15 cellular contexts compared by ENCODE assay signal in genomic region chr16:27399969-27400368, GRCh38. TPM values are rescaled to one million over a fixed set of nuclear protein-coding genes. Genes with fewer than 3 reads are reported as not detected.
DNase-seq lines count a peak whose midpoint lies in the region; ATAC-seq and TF ChIP-seq lines count a peak whose summit lies in the region.
"Had no signal": no experiment of that assay in that cellular context is flagged by ENCODE, and none has a peak within 500 bp of the region (broad histone marks: within the 10 kb centered on the region; RNA-seq: fewer than 3 reads in every experiment).

No MANE protein-coding gene starts in this region.

- H3K36me3 ChIP-seq in CD4-positive, CD25-positive, alpha-beta regulatory T cell (ENCODE audit: control insufficient read depth, insufficient read depth, low read length), result no peaks in the 10 kb centered on the region
- H3K36me3 ChIP-seq in HEK293 (ENCODE audit: control insufficient read depth in 2 of 2, insufficient read depth in 1 of 2, low read length in 2 of 2) (no peaks in the 10 kb centered on the region), skeletal muscle satellite cell (ENCODE audit: insufficient read depth, low read length) (no peaks in the 10 kb centered on the region), spleen (no peaks in the 10 kb centered on the region)

- peak overlapping the region in 2 of 3 donors; percentile 60 to 100 for H3K27ac Mint-ChIP-seq in CD4-positive, CD25-positive, alpha-beta regulatory T cell
- H3K27ac Mint-ChIP-seq in chondrocyte (ENCODE audit: unreplicated experiment), result peak overlapping the region; percentile 2
- no peak overlapping the region for H3K27ac Mint-ChIP-seq in activated T-helper 2 cell treated with anti-CD3 and anti-CD28 coated beads, Interferon-gamma antibody, Interleukin-2, Interleukin-4, amounts not matched to agents 10 μg/mL and 5 μg/mL and 100 μg/mL, durations not matched to agents 14 hours and 24 hours and 36 hours

- POLR2A ChIA-PET in HEK293 (lab: Yijun Ruan, JAX), result no interaction called here

- H3K9me3 ChIP-seq in CD4-positive, CD25-positive, alpha-beta regulatory T cell (ENCODE audit: control insufficient read depth in 2 of 2, low read length in 2 of 2), result no peaks in the 10 kb centered on the region
- H3K9me3 ChIP-seq in HEK293 (ENCODE audit: control insufficient read depth, insufficient read depth, low read depth, low read length) (no peaks in the 10 kb centered on the region), skeletal muscle satellite cell (replicated peaks; ENCODE audit: low read length) (no peaks in the 10 kb centered on the region), spleen (peaks cover 0 to 25% (median 10%) of the 10 kb centered on the region in 8 donors)

- H3K27me3 ChIP-seq in CD4-positive, CD25-positive, alpha-beta regulatory T cell (ENCODE audit: control insufficient read depth, insufficient read depth, low read length), result no peaks in the 10 kb centered on the region
- H3K27me3 ChIP-seq in skeletal muscle satellite cell (ENCODE audit: control insufficient read depth, insufficient read depth, low read length), result no peaks in the 10 kb centered on the region
- peaks cover 0 to 14% (median 0%) of the 10 kb centered on the region in 7 donors for H3K27me3 ChIP-seq in spleen (replicated peaks in 1 of 7)

- peaks cover 0 to 6% (median 2%) of the 10 kb centered on the region in 7 donors for H3K9me3 Mint-ChIP-seq in CD4-positive, CD25-positive, alpha-beta regulatory T cell
- peaks cover 15% of the 10 kb centered on the region for H3K9me3 Mint-ChIP-seq in chondrocyte (ENCODE audit: low read depth)
- peaks cover 12% of the 10 kb centered on the region for H3K9me3 Mint-ChIP-seq in activated T-helper 2 cell treated with anti-CD3 and anti-CD28 coated beads, Interferon-gamma antibody, Interleukin-2, Interleukin-4, amounts not matched to agents 10 μg/mL and 5 μg/mL and 100 μg/mL, durations not matched to agents 14 hours and 24 hours and 36 hours

- no peak for DNase-seq in CD4-positive, CD25-positive, alpha-beta regulatory T cell
- DNase-seq in chondrocyte (ENCODE audit: low spot score), result no peak
- DNase-seq in activated T-helper 2 cell treated with anti-CD3 and anti-CD28 coated beads, Interferon-gamma antibody, Interleukin-2, Interleukin-4, amounts not matched to agents 10 μg/mL and 5 μg/mL and 100 μg/mL, durations not matched to agents 14 hours and 24 hours and 36 hours (ENCODE audit: low spot score), result no peak
- DNase-seq in spleen, result no peak
- no peak for DNase-seq in NCI-H1048 (lab: John Stamatoyannopoulos, UW)
- DNase-seq: C1 segment of cervical spinal cord, Caco-2, GM23248, NCI-H1436, NCI-H2029 treated with DMSO at 0.1 percent for 48 hours, NCI-H510A treated with DMSO at 0.1 percent for 48 hours, SIG-M5 had no signal

- intact Hi-C loops in activated T-helper 2 cell treated with anti-CD3 and anti-CD28 coated beads, Interferon-gamma antibody, Interleukin-2, Interleukin-4, amounts not matched to agents 10 μg/mL and 5 μg/mL and 100 μg/mL, durations not matched to agents 14 hours and 24 hours and 36 hours (cut with micrococcal nuclease), result no loop called here
- intact Hi-C loops in spleen (cut with DNase I; ENCODE audit: low total_unique reads), result no loop called here

- TF ChIP-seq POLR2A in spleen (IDR thresholded peaks at IDR 0.05), result no peak

- peak overlapping the region; percentile 65 for H3K9ac ChIP-seq in skeletal muscle satellite cell (ENCODE audit: low read depth, low read length)

- peaks cover 2% of the 10 kb centered on the region for H3K36me3 Mint-ChIP-seq in CD4-positive, CD25-positive, alpha-beta regulatory T cell
- H3K36me3 Mint-ChIP-seq in chondrocyte (ENCODE audit: low read depth), result peaks cover 6% of the 10 kb centered on the region
- peaks cover 37% of the 10 kb centered on the region for H3K36me3 Mint-ChIP-seq in activated T-helper 2 cell treated with anti-CD3 and anti-CD28 coated beads, Interferon-gamma antibody, Interleukin-2, Interleukin-4, amounts not matched to agents 10 μg/mL and 5 μg/mL and 100 μg/mL, durations not matched to agents 14 hours and 24 hours and 36 hours (ENCODE audit: low read depth)

- H3K4me2 ChIP-seq in skeletal muscle satellite cell (ENCODE audit: low read length), result no peak overlapping the region

- H3K27me3 Mint-ChIP-seq in CD4-positive, CD25-positive, alpha-beta regulatory T cell, result no peaks in the 10 kb centered on the region
- H3K27me3 Mint-ChIP-seq in chondrocyte (ENCODE audit: low read depth), result no peaks in the 10 kb centered on the region
- no peaks in the 10 kb centered on the region for H3K27me3 Mint-ChIP-seq in activated T-helper 2 cell treated with anti-CD3 and anti-CD28 coated beads, Interferon-gamma antibody, Interleukin-2, Interleukin-4, amounts not matched to agents 10 μg/mL and 5 μg/mL and 100 μg/mL, durations not matched to agents 14 hours and 24 hours and 36 hours (ENCODE audit: low read depth)

- TF ChIP-seq CTCF in HEK293 (tag by site-specific recombination; IDR thresholded peaks at IDR 0.05) (no peak), chondrocyte (IDR thresholded peaks at IDR 0.05) (no peak), spleen (IDR thresholded peaks at IDR 0.05 in 8 of 11, conservative IDR thresholded peaks at IDR 0.05 in 3 of 11) (no peak)

- 92 to 96% (median 93%) methylated on average over 2 of the region's 2 CpGs for WGBS in spleen, 5 donors

- ATAC-seq in CD4-positive, CD25-positive, alpha-beta regulatory T cell (ENCODE audit: low read depth in 2 of 2), result no peak

- no peak overlapping the region for H3K4me3 ChIP-seq in CD4-positive, CD25-positive, alpha-beta regulatory T cell (ENCODE audit: low read depth, low read length)
- H3K4me3 ChIP-seq in HEK293 (ENCODE audit: low read depth, low read length), result no peak overlapping the region
- no peak overlapping the region for H3K4me3 ChIP-seq in skeletal muscle satellite cell (ENCODE audit: low read length)
- no peak overlapping the region for H3K4me3 ChIP-seq in spleen
- H3K4me3 ChIP-seq: GM23248 had no signal

- H3K27ac ChIP-seq in CD4-positive, CD25-positive, alpha-beta regulatory T cell (ENCODE audit: insufficient read depth, low read length, poor library complexity, severe bottlenecking), result no peak overlapping the region
- H3K27ac ChIP-seq in HEK293 (ENCODE audit: extremely low read depth, low read depth, low read length) (no peak overlapping the region), spleen (no peak overlapping the region)

- H3K4me1 Mint-ChIP-seq in CD4-positive, CD25-positive, alpha-beta regulatory T cell, result peaks cover 0 to 64% (median 33%) of the 10 kb centered on the region in 4 donors
- H3K4me1 Mint-ChIP-seq in chondrocyte (ENCODE audit: low read depth), result peaks cover 40% of the 10 kb centered on the region
- peaks cover 31% of the 10 kb centered on the region for H3K4me1 Mint-ChIP-seq in activated T-helper 2 cell treated with anti-CD3 and anti-CD28 coated beads, Interferon-gamma antibody, Interleukin-2, Interleukin-4, amounts not matched to agents 10 μg/mL and 5 μg/mL and 100 μg/mL, durations not matched to agents 14 hours and 24 hours and 36 hours (ENCODE audit: low read depth)

- CTCF ChIA-PET in HEK293 (lab: Yijun Ruan, JAX), result interaction anchor here (1.1 to 1.7 kb wide), 2 partner anchors 25 to 220 kb away, joined by 4 read pairs; no protein-coding TSS in a partner anchor

- peak overlapping the region in 2 of 4 donors; percentile 85 to 95 for H3K4me3 Mint-ChIP-seq in CD4-positive, CD25-positive, alpha-beta regulatory T cell
- no peak overlapping the region for H3K4me3 Mint-ChIP-seq in chondrocyte (ENCODE audit: unreplicated experiment)
- no peak overlapping the region for H3K4me3 Mint-ChIP-seq in activated T-helper 2 cell treated with anti-CD3 and anti-CD28 coated beads, Interferon-gamma antibody, Interleukin-2, Interleukin-4, amounts not matched to agents 10 μg/mL and 5 μg/mL and 100 μg/mL, durations not matched to agents 14 hours and 24 hours and 36 hours (ENCODE audit: low read depth)

- H3K4me1 ChIP-seq in CD4-positive, CD25-positive, alpha-beta regulatory T cell (ENCODE audit: control insufficient read depth, insufficient read depth, low read length, poor library complexity, severe bottlenecking), result peaks cover 37% of the 10 kb centered on the region
- no peaks in the 10 kb centered on the region for H3K4me1 ChIP-seq in HEK293 (ENCODE audit: control insufficient read depth, insufficient read depth, low read length)
- peaks cover 45% of the 10 kb centered on the region for H3K4me1 ChIP-seq in skeletal muscle satellite cell (ENCODE audit: control insufficient read depth, insufficient read depth, low read length)
- H3K4me1 ChIP-seq in spleen, result peaks cover 10 to 76% (median 66%) of the 10 kb centered on the region in 6 donors
- H3K4me1 ChIP-seq: Caco-2 had no signal

TF ChIP-seq in HEK293, 187 proteins besides CTCF, POLR2A, EP300 and RAD21:
- no peak for TF ChIP-seq KLF9 (tag by site-specific recombination; IDR thresholded peaks at IDR 0.05; ENCODE audit: low read depth)
- no peak for TF ChIP-seq ZNF274 (IDR thresholded peaks at IDR 0.05; ENCODE audit: low read length)
- TF ChIP-seq ZNF274 (tag by site-specific recombination; IDR thresholded peaks at IDR 0.05; ENCODE audit: borderline replicate concordance), result no peak
- no peak for TF ChIP-seq ZFP3 (tag by site-specific recombination; IDR thresholded peaks at IDR 0.05; ENCODE audit: low read depth)
- no peak for TF ChIP-seq ZNF513 (tag by site-specific recombination; IDR thresholded peaks at IDR 0.05)
- no peak for TF ChIP-seq BCL11A (tag by site-specific recombination; IDR thresholded peaks at IDR 0.05; ENCODE audit: low read depth)
- 0 out of 2 replicates have a peak, but pooled peaks have one; percentile 12 for TF ChIP-seq EGR2 (tag by site-specific recombination; IDR thresholded peaks at IDR 0.05; ENCODE audit: low read depth)

RNA-seq across cellular contexts. Expression of gene IL21R, which starts 2.0 kb away (rescaled TPM):
- total RNA-seq in CD4-positive, CD25-positive, alpha-beta regulatory T cell, result 63.1 TPM
- 10 to 100 TPM; 34.3 to 50.7 (median 37.3) TPM for polyA plus RNA-seq in CD4-positive, CD25-positive, alpha-beta regulatory T cell
- total RNA-seq in chondrocyte (2.1 to 11.3 TPM (median 2.2 TPM) in 3 replicates), spleen (10 to 100 TPM in 6 of 7 donors, 1 to 10 TPM in 1; 8.7 to 19.7 (median 13.0) TPM)
- 3.1 and 9.9 TPM in 2 replicates for total RNA-seq in skeletal muscle satellite cell (2012; rRNA removed)
- total RNA-seq in activated T-helper 2 cell treated with anti-CD3 and anti-CD28 coated beads, Interferon-gamma antibody, Interleukin-2, Interleukin-4, amounts not matched to agents 10 μg/mL and 5 μg/mL and 100 μg/mL, durations not matched to agents 14 hours and 24 hours and 36 hours, result 84.2 and 84.5 TPM in 2 replicates
- polyA plus RNA-seq in spleen, result 1 to 10 TPM; 2.7 to 6.0 (median 3.3) TPM
- total RNA-seq: HT-29 had no signal
